In the genomic region with DNA sequence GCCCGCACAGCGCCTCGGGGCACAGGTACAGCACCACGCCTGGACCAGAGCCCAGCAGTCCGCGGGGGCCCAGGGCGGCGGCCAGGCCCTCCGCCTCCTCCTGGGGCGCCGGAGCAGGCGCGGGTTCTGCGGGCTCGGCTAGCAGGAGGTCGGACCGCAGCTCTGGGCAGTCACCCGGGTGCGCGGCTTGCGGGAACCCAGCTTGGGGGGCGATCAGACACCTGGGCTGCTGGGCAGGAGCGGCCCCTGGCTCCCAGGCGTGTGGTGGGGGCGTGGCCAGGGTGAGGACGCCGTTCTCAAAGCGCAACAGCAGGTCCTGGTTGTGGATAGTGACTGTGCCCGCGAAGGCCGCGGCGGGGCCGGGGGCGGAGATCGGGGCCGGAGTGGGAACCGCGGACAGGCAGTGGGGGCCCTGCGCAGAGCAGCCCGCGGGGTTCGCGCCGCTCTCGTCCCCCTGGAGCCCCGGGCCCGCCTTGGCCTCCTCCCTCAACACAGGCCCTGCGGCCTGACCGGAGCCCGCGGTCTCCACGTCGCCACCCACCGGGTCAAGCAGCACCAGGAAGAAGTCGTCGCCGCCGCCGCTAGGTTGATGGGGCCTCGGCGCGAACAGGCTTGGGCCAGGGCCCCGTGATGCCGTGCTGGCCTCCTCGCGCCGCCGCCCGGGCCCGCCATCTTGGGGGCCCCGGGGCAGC, we compare ENCODE assay signal across 8 cellular contexts. TPM values are rescaled to one million over a fixed set of nuclear protein-coding genes. Genes with fewer than 3 reads are reported as not detected.
DNase-seq lines count a peak whose midpoint lies in the region; ATAC-seq and TF ChIP-seq lines count a peak whose summit lies in the region.
"Not testable (repeated sequence)": the region's sequence is repeated elsewhere in the genome, so short reads cannot be mapped to it uniquely, and the experiment has no call there.

No MANE protein-coding gene starts in this region.

- not testable (repeated sequence) for TF ChIP-seq POLR2A in GM18505 (IDR thresholded peaks at IDR 0.05; ENCODE audit: borderline replicate concordance, extremely low read depth, insufficient read depth, insufficient read length)
- TF ChIP-seq POLR2A in gastroesophageal sphincter (IDR thresholded peaks at IDR 0.05) (peak in 1 of 2 donors; percentile 18), upper lobe of left lung (IDR thresholded peaks at IDR 0.05) (peak in 1 of 4 donors; percentile 46)

- not testable (repeated sequence) for H3K36me3 ChIP-seq in HAP-1 (replicated peaks); gastroesophageal sphincter; neutrophil; upper lobe of left lung

- ATAC-seq in GM18505 (IDR thresholded peaks at IDR 0.05; ENCODE audit: unreplicated experiment) (peak; percentile 80), SK-N-SH treated with all-trans-retinoic acid at 6 μM for 48 hours (peak; percentile 78), gastroesophageal sphincter (peak; percentile 81), upper lobe of left lung (ENCODE audit: low FRiP score in 2 of 2) (peak; percentile 82 to 94)

- not testable (repeated sequence) for H3K27me3 ChIP-seq in HAP-1 (ENCODE audit: low read depth); gastroesophageal sphincter; neutrophil; upper lobe of left lung

- DNase-seq in HAP-1 (ENCODE audit: low spot score in 2 of 2) (peak in 1 of 2 experiments; percentile 48), HK-2 (ENCODE audit: unreplicated experiment) (peak; percentile 16), amniotic epithelial cell (ENCODE audit: low read depth) (peak; percentile 7), upper lobe of left lung (peak in 1 of 2 donors; percentile 88)

- TF ChIP-seq CTCF in gastroesophageal sphincter (IDR thresholded peaks at IDR 0.05) = peak in 1 of 4 experiments; percentile 3
- not testable (repeated sequence) for TF ChIP-seq CTCF in neutrophil (IDR thresholded peaks at IDR 0.05)
- peak in 2 of 6 experiments; percentile 6 to 21 for TF ChIP-seq CTCF in upper lobe of left lung (IDR thresholded peaks at IDR 0.05)

- H3K4me1 ChIP-seq in HAP-1 (peaks cover 29% of the 10 kb centered on the region), gastroesophageal sphincter (peaks cover 0 to 39% (median 0%) of the 10 kb centered on the region in 3 donors), neutrophil (ENCODE audit: control insufficient read depth in 1 of 2, insufficient read depth in 1 of 2, low read depth in 1 of 2, low read length in 1 of 2) (peaks cover 0 to 18% of the 10 kb centered on the region in 2 experiments), upper lobe of left lung (peaks cover 0 to 16% (median 8%) of the 10 kb centered on the region in 4 donors)

- H3K9me3 ChIP-seq in HAP-1, gastroesophageal sphincter, neutrophil, upper lobe of left lung: not testable (repeated sequence)

- not testable (repeated sequence) for TF ChIP-seq EP300 in gastroesophageal sphincter (IDR thresholded peaks at IDR 0.05); upper lobe of left lung (IDR thresholded peaks at IDR 0.05)

- in situ Hi-C loops in HAP-1 (cut with MboI; ENCODE audit: low sequenced_read_pairs) = loop anchor here (25.0 kb wide), 1 partner anchor 322 kb away; a partner anchor contains a TSS

- no CpG with 5 or more reads among the region's 72 CpGs for WGBS in gastroesophageal sphincter (ENCODE audit: low coverage in 1 of 2), 2 donors
- WGBS in upper lobe of left lung, 2 donors = 57% methylated on average over 49 of the region's 72 CpGs; no CpG with 5 or more reads in 1 of the 2 donors

- peak overlapping the region; percentile 82 to 99 (median 90) for H3K27ac ChIP-seq in gastroesophageal sphincter
- not testable (repeated sequence) for H3K27ac ChIP-seq in neutrophil
- peak overlapping the region; percentile 88 to 90 (median 89) for H3K27ac ChIP-seq in upper lobe of left lung

- H3K4me3 ChIP-seq in HAP-1 = peak overlapping the region; percentile 46
- H3K4me3 ChIP-seq in gastroesophageal sphincter = peak overlapping the region; percentile 59 to 89
- peak overlapping the region; percentile 20 to 41 for H3K4me3 ChIP-seq in neutrophil (ENCODE audit: low read depth in 1 of 2, low read length in 1 of 2)
- peak overlapping the region in 3 of 4 donors; percentile 48 to 55 (median 52) for H3K4me3 ChIP-seq in upper lobe of left lung

RNA-seq across cellular contexts. Expression of a gene that starts 0.5 kb away (rescaled TPM):
- total RNA-seq in gastroesophageal sphincter = 10 to 100 TPM in 1 of 4 donors, 1 to 10 TPM in 3; 6.4 to 14.8 (median 9.6) TPM
- total RNA-seq in upper lobe of left lung = 10 to 100 TPM in 1 of 6 donors, 1 to 10 TPM in 5; 3.9 to 16.8 (median 5.7) TPM
